In genomic region chr9:764105-764524, GRCh38 we compare ENCODE assay signal across 8 cellular contexts.
DNase-seq lines count a peak whose midpoint lies in the region; ATAC-seq and TF ChIP-seq lines count a peak whose summit lies in the region.

No MANE protein-coding gene starts in this region.

- peaks cover 23% of the 10 kb centered on the region for H3K27me3 Mint-ChIP-seq in activated CD4-positive, alpha-beta T cell treated with anti-CD3 and anti-CD28 coated beads, Interleukin-2, amount 10 ng/mL, durations not matched to agents 24 days and 14 days
- peaks cover 4% of the 10 kb centered on the region for H3K27me3 Mint-ChIP-seq in neural progenitor cell (ENCODE audit: insufficient read depth, low read depth)

- H2AFZ ChIP-seq in neural progenitor cell (replicated peaks), result no peak overlapping the region

- peak; percentile 17 for DNase-seq in activated gamma-delta T cell treated with Interleukin-2 at 50 U/mL for 16 hours
- no peak for DNase-seq in activated gamma-delta T cell (lab: John Stamatoyannopoulos, UW)
- DNase-seq in NCI-H2196 treated with DMSO at 0.1 percent for 48 hours (lab: John Stamatoyannopoulos, UW; ENCODE audit: unreplicated experiment), result peak; percentile 92
- DNase-seq in activated CD4-positive, alpha-beta T cell treated with anti-CD3 and anti-CD28 coated beads, Interleukin-2, amount 10 ng/mL, durations not matched to agents 24 days and 14 days, result peak; percentile 81
- peak; percentile 90 for DNase-seq in fibroblast of the aortic adventitia (ENCODE audit: low read depth)
- peak; percentile 83 for DNase-seq in neural progenitor cell (ENCODE audit: low spot score)

- H3K4me1 Mint-ChIP-seq in activated CD4-positive, alpha-beta T cell treated with anti-CD3 and anti-CD28 coated beads, Interleukin-2, amount 10 ng/mL, durations not matched to agents 24 days and 14 days, result peaks cover 9% of the 10 kb centered on the region
- peaks cover 9% of the 10 kb centered on the region for H3K4me1 Mint-ChIP-seq in neural progenitor cell

- no peaks in the 10 kb centered on the region for H3K36me3 Mint-ChIP-seq in activated CD4-positive, alpha-beta T cell treated with anti-CD3 and anti-CD28 coated beads, Interleukin-2, amount 10 ng/mL, durations not matched to agents 24 days and 14 days (ENCODE audit: low read depth)
- no peaks in the 10 kb centered on the region for H3K36me3 Mint-ChIP-seq in neural progenitor cell

- no peaks in the 10 kb centered on the region for H4K20me1 ChIP-seq in neural progenitor cell (ENCODE audit: low read depth)

- ATAC-seq in HG02798 (IDR thresholded peaks at IDR 0.05; ENCODE audit: poor library complexity, unreplicated experiment), result peak; percentile 60
- no peak for ATAC-seq in GM18498 (IDR thresholded peaks at IDR 0.05; ENCODE audit: unreplicated experiment)

- no peaks in the 10 kb centered on the region for H3F3A ChIP-seq in neural progenitor cell (ENCODE audit: low read depth)

- no peaks in the 10 kb centered on the region for H3K9me3 ChIP-seq in neural progenitor cell (ENCODE audit: low read depth)

- no peaks in the 10 kb centered on the region for H3K4me1 ChIP-seq in neural progenitor cell

- peak; percentile 96 for TF ChIP-seq CTCF in fibroblast of the aortic adventitia (IDR thresholded peaks at IDR 0.05; ENCODE audit: insufficient read depth, low read length)
- TF ChIP-seq CTCF in neural progenitor cell (IDR thresholded peaks at IDR 0.05), result peak; percentile 74

- peaks cover under 1% of the 10 kb centered on the region for H3K9me3 Mint-ChIP-seq in activated CD4-positive, alpha-beta T cell treated with anti-CD3 and anti-CD28 coated beads, Interleukin-2, amount 10 ng/mL, durations not matched to agents 24 days and 14 days
- H3K9me3 Mint-ChIP-seq in neural progenitor cell, result peaks cover 12% of the 10 kb centered on the region

- H3K27ac ChIP-seq in neural progenitor cell, result no peak overlapping the region

- no peak overlapping the region for H3K9ac ChIP-seq in neural progenitor cell

- no peak overlapping the region for H3K4me2 ChIP-seq in neural progenitor cell

- no peaks in the 10 kb centered on the region for H3K27me3 ChIP-seq in neural progenitor cell

- H3K27ac Mint-ChIP-seq in activated CD4-positive, alpha-beta T cell treated with anti-CD3 and anti-CD28 coated beads, Interleukin-2, amount 10 ng/mL, durations not matched to agents 24 days and 14 days, result no peak overlapping the region
- no peak overlapping the region for H3K27ac Mint-ChIP-seq in neural progenitor cell

- H3K4me3 Mint-ChIP-seq in activated CD4-positive, alpha-beta T cell treated with anti-CD3 and anti-CD28 coated beads, Interleukin-2, amount 10 ng/mL, durations not matched to agents 24 days and 14 days, result no peak overlapping the region
- H3K4me3 Mint-ChIP-seq in neural progenitor cell, result no peak overlapping the region

- no peaks in the 10 kb centered on the region for H3K36me3 ChIP-seq in neural progenitor cell

- H3K4me3 ChIP-seq in fibroblast of the aortic adventitia (ENCODE audit: low read depth, low read length), result peak overlapping the region; percentile 2
- no peak overlapping the region for H3K4me3 ChIP-seq in neural progenitor cell

- H3K79me2 ChIP-seq in neural progenitor cell (ENCODE audit: low read depth), result no peaks in the 10 kb centered on the region

- intact Hi-C loops in activated CD4-positive, alpha-beta T cell treated with anti-CD3 and anti-CD28 coated beads, Interleukin-2, amount 10 ng/mL, durations not matched to agents 24 days and 14 days (cut with micrococcal nuclease), result loop anchor here (1.0 kb wide), 1 partner anchor 151 kb away; no protein-coding TSS in a partner anchor
